ENCODE assay signal across 14 cellular contexts in the genomic region with DNA sequence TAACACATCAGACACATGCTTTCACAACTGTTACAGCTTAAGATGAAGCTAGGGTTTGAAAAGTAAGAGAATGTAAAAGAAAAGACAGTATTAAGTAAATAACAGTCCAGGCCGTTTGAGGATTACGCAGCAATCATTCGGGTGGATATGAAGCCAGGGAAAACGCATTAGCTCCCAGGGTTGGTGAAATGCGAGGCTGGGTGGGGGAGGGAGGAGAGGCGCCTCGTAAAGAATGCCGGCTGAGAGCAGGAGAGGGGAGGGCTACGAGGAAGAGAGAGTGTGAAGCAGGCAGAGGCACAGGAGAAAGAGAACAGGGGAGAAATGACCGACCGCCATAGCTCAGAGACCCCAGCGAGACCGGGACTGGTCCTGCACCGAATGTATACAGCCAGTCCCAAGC.
DNase-seq lines count a peak whose midpoint lies in the region; ATAC-seq and TF ChIP-seq lines count a peak whose summit lies in the region.
"Had no signal": no experiment of that assay in that cellular context is flagged by ENCODE, and none has a peak within 500 bp of the region (broad histone marks: within the 10 kb centered on the region; RNA-seq: fewer than 3 reads in every experiment).

No MANE protein-coding gene starts in this region.

- POLR2A ChIA-PET in HEK293 (lab: Yijun Ruan, JAX): no interaction called here

- no peaks in the 10 kb centered on the region for H3K9me3 Mint-ChIP-seq in progenitor cell of endocrine pancreas (ENCODE audit: low read depth)
- no peaks in the 10 kb centered on the region for H3K9me3 Mint-ChIP-seq in activated T-helper 17 cell treated with anti-CD3 and anti-CD28 coated beads, Interleukin-2, amount 50 U/mL, for 72 hours

- peaks cover 20% of the 10 kb centered on the region for H3K4me1 Mint-ChIP-seq in progenitor cell of endocrine pancreas (ENCODE audit: low read depth)
- no peaks in the 10 kb centered on the region for H3K4me1 Mint-ChIP-seq in activated T-helper 17 cell treated with anti-CD3 and anti-CD28 coated beads, Interleukin-2, amount 50 U/mL, for 72 hours

- peaks cover 54% of the 10 kb centered on the region for H3K27me3 Mint-ChIP-seq in progenitor cell of endocrine pancreas
- H3K27me3 Mint-ChIP-seq in activated T-helper 17 cell treated with anti-CD3 and anti-CD28 coated beads, Interleukin-2, amount 50 U/mL, for 72 hours: peaks cover 23% of the 10 kb centered on the region

- DNase-seq in NT2/D1 (ENCODE audit: low read depth, low spot score): peak; percentile 82
- no peak for DNase-seq in left ventricle myocardium superior
- DNase-seq in progenitor cell of endocrine pancreas (ENCODE audit: low spot score, unreplicated experiment): no peak
- no peak for DNase-seq in stimulated activated CD4-positive, alpha-beta T cell treated with anti-CD3 and anti-CD28 coated beads, Interleukin-12 subunit alpha, Interleukin-12 subunit beta, amount 100 ng/mL, for 4 hours
- no peak for DNase-seq in DMS79 treated with DMSO at 0.1 percent for 48 hours (lab: John Stamatoyannopoulos, UW)
- DNase-seq: colonic mucosa, DND-41, NCI-H146, OCI-M1, T1000 had no signal

- TF ChIP-seq CTCF in HEK293 (tag by site-specific recombination; IDR thresholded peaks at IDR 0.05) (no peak), progenitor cell of endocrine pancreas (IDR thresholded peaks at IDR 0.05; ENCODE audit: unreplicated experiment) (no peak)

- intact Hi-C loops in left ventricle myocardium superior (cut with micrococcal nuclease): no loop called here

- H3K9ac ChIP-seq in NT2/D1 (ENCODE audit: insufficient read length, low read depth): peak overlapping the region; percentile 34

- no peaks in the 10 kb centered on the region for H3K36me3 ChIP-seq in HEK293 (ENCODE audit: control insufficient read depth in 2 of 2, insufficient read depth in 1 of 2, low read length in 2 of 2)
- H3K36me3 ChIP-seq in NT2/D1 (ENCODE audit: insufficient read depth, insufficient read length, low read length): no peaks in the 10 kb centered on the region
- H3K36me3 ChIP-seq: colonic mucosa, gastroesophageal sphincter had no signal

- H3K27ac Mint-ChIP-seq in progenitor cell of endocrine pancreas: peak overlapping the region; percentile 30
- no peak overlapping the region for H3K27ac Mint-ChIP-seq in activated T-helper 17 cell treated with anti-CD3 and anti-CD28 coated beads, Interleukin-2, amount 50 U/mL, for 72 hours

- H3K27me3 ChIP-seq in NT2/D1 (ENCODE audit: insufficient read depth, insufficient read length): no peaks in the 10 kb centered on the region
- H3K27me3 ChIP-seq: colonic mucosa had no signal

- ATAC-seq in left ventricle myocardium superior (peak; percentile 37), GM18909 (IDR thresholded peaks at IDR 0.05; ENCODE audit: poor library complexity, unreplicated experiment) (no peak)
- ATAC-seq in activated T-helper 17 cell treated with anti-CD3 and anti-CD28 coated beads, Interleukin-2, amount 50 U/mL, for 72 hours (replicated peaks): no peak
- ATAC-seq: gastroesophageal sphincter had no signal

- H3K4me3 ChIP-seq in HEK293 (ENCODE audit: low read depth, low read length): no peak overlapping the region
- no peak overlapping the region for H3K4me3 ChIP-seq in NT2/D1 (ENCODE audit: insufficient read length, low read depth)
- H3K4me3 ChIP-seq: colonic mucosa had no signal

- no peak overlapping the region for H3K27ac ChIP-seq in HEK293 (ENCODE audit: extremely low read depth, low read depth, low read length)
- H3K27ac ChIP-seq: colonic mucosa, gastroesophageal sphincter had no signal

- H3K9me3 ChIP-seq in HEK293 (ENCODE audit: control insufficient read depth, insufficient read depth, low read depth, low read length): no peaks in the 10 kb centered on the region
- H3K9me3 ChIP-seq in NT2/D1 (ENCODE audit: insufficient read depth, low read length): no peaks in the 10 kb centered on the region
- H3K9me3 ChIP-seq: colonic mucosa, gastroesophageal sphincter had no signal

- no peak overlapping the region for H3K4me3 Mint-ChIP-seq in progenitor cell of endocrine pancreas (ENCODE audit: low read depth)
- H3K4me3 Mint-ChIP-seq in activated T-helper 17 cell treated with anti-CD3 and anti-CD28 coated beads, Interleukin-2, amount 50 U/mL, for 72 hours: no peak overlapping the region

- H3K36me3 Mint-ChIP-seq in progenitor cell of endocrine pancreas (ENCODE audit: insufficient read depth): no peaks in the 10 kb centered on the region
- H3K36me3 Mint-ChIP-seq in activated T-helper 17 cell treated with anti-CD3 and anti-CD28 coated beads, Interleukin-2, amount 50 U/mL, for 72 hours (ENCODE audit: low read depth): no peaks in the 10 kb centered on the region

- CTCF ChIA-PET in HEK293 (lab: Yijun Ruan, JAX): no interaction called here

- H3K4me1 ChIP-seq in HEK293 (ENCODE audit: control insufficient read depth, insufficient read depth, low read length) (peaks cover 4% of the 10 kb centered on the region), NT2/D1 (ENCODE audit: insufficient read depth, insufficient read length) (peaks cover 46% of the 10 kb centered on the region)

TF ChIP-seq in HEK293, 187 proteins besides CTCF, POLR2A, EP300 and RAD21:
- TF ChIP-seq ZBTB17 (tag by site-specific recombination; IDR thresholded peaks at IDR 0.05) (peak; percentile 53; the same call in 1 of the 2 replicates), ZNF10 (tag by site-specific recombination; IDR thresholded peaks at IDR 0.05) (no peak), ZNF341 (tag by site-specific recombination; IDR thresholded peaks at IDR 0.05; ENCODE audit: low read depth) (peak; percentile 66), PRDM1 (tag by site-specific recombination; IDR thresholded peaks at IDR 0.05) (peak; percentile 82), ZNF335 (tag by site-specific recombination; conservative IDR thresholded peaks at IDR 0.05) (peak; percentile 54; the same call in 1 of the 2 replicates), ZXDB (tag by site-specific recombination; IDR thresholded peaks at IDR 0.05) (no peak)
- TF ChIP-seq, protein P1, sequence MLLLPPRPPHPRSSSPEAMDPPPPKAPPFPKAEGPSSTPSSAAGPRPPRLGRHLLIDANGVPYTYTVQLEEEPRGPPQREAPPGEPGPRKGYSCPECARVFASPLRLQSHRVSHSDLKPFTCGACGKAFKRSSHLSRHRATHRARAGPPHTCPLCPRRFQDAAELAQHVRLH (tag by site-specific recombination; IDR thresholded peaks at IDR 0.05): no peak
TF ChIP-seq in HEK293: peak in this region for 4.
